In genomic region chr5:77909237-77909636, GRCh38 we compare ENCODE assay signal across 29 cellular contexts.
"Had no signal": no experiment of that assay in that cellular context is flagged by ENCODE, and none has a peak within 500 bp of the region (broad histone marks: within the 10 kb centered on the region; RNA-seq: fewer than 3 reads in every experiment).

No MANE protein-coding gene starts in this region.

- H3K27ac ChIP-seq: ascending aorta, cardiac muscle cell, VCaP had no signal

- H3K4me1 ChIP-seq: ascending aorta had no signal

- H3K27me3 ChIP-seq: ascending aorta, cardiac muscle cell had no signal

- H3K4me3 ChIP-seq: ascending aorta, cardiac muscle cell had no signal

- H3K9me3 ChIP-seq: ascending aorta had no signal

- ATAC-seq: activated CD8-positive, alpha-beta T cell treated with anti-CD3 and anti-CD28 coated beads for 36 hours; activated naive CD8-positive, alpha-beta T cell treated with anti-CD3 and anti-CD28 coated beads, Interleukin-2, amount 50 U/mL, for 24 hours; activated T-cell treated with anti-CD3 and anti-CD28 coated beads, Interleukin-2, amount 50 U/mL, for 4 hours; activated T-cell treated with anti-CD3 and anti-CD28 coated beads, Interleukin-2, amount 50 U/mL, for 72 hours; activated T-helper 17 cell treated with anti-CD3 and anti-CD28 coated beads, Interleukin-2, amount 50 U/mL, for 72 hours had no signal

- H3K36me3 ChIP-seq: ascending aorta, cardiac muscle cell had no signal

- DNase-seq: activated B cell treated with CpG ODN at 0.5 μM for 24 hours; activated CD4-positive, alpha-beta memory T cell treated with anti-CD3 and anti-CD28 coated beads for 36 hours; activated CD4-positive, alpha-beta T cell treated with anti-CD3 and anti-CD28 coated beads for 4 hours; activated CD4-positive, alpha-beta T cell treated with anti-CD3 and anti-CD28 coated beads, Interleukin-2, amount 10 ng/mL, durations not matched to agents 24 days and 14 days; activated CD4-positive, alpha-beta T cell treated with anti-CD3 and anti-CD28 coated beads, Interleukin-2, amount 50 U/mL, for 1 hour; activated CD4-positive, alpha-beta T cell treated with anti-CD3 and anti-CD28 coated beads, Interleukin-2, amount 50 U/mL, for 4 hours; activated CD4-positive, CD25-positive, alpha-beta regulatory T cell treated with anti-CD3 and anti-CD28 coated beads, Interleukin-2, amount 50 U/mL, for 72 hours; activated CD8-positive, alpha-beta memory T cell treated with anti-CD3 and anti-CD28 coated beads, Interleukin-2, amount 50 U/mL, for 4 hours; activated CD8-positive, alpha-beta T cell treated with anti-CD3 and anti-CD28 coated beads for 36 hours; activated effector memory CD4-positive, alpha-beta T cell treated with anti-CD3 and anti-CD28 coated beads, Interleukin-2, amount 50 U/mL, for 16 hours; activated gamma-delta T cell treated with Interleukin-2 at 50 U/mL for 16 hours; activated naive CD4-positive, alpha-beta T cell; activated naive CD4-positive, alpha-beta T cell treated with anti-CD3 and anti-CD28 coated beads, Interleukin-2, amount 10 ng/mL, durations not matched to agents 7 days and 5 days; activated naive CD8-positive, alpha-beta T cell treated with anti-CD3 and anti-CD28 coated beads, Interleukin-2, amount 10 ng/mL, durations not matched to agents 7 days and 5 days; activated naive CD8-positive, alpha-beta T cell treated with anti-CD3 and anti-CD28 coated beads, Interleukin-2, amount 50 U/mL, for 24 hours; activated T-cell treated with anti-CD3 and anti-CD28 coated beads for 4 hours; activated T-cell treated with anti-CD3 and anti-CD28 coated beads, Interleukin-2, amount 50 U/mL, for 1 hour; activated T-cell treated with anti-CD3 and anti-CD28 coated beads, Interleukin-2, amount 50 U/mL, for 4 hours; activated T-cell treated with anti-CD3 and anti-CD28 coated beads, Interleukin-2, amount 50 U/mL, for 72 hours; amygdala; anterior cingulate cortex; caudate nucleus; cerebellar nuclear complex; T-helper 2 cell; T-helper 9 cell had no signal
